22 cellular contexts compared by ENCODE assay signal in the genomic region with DNA sequence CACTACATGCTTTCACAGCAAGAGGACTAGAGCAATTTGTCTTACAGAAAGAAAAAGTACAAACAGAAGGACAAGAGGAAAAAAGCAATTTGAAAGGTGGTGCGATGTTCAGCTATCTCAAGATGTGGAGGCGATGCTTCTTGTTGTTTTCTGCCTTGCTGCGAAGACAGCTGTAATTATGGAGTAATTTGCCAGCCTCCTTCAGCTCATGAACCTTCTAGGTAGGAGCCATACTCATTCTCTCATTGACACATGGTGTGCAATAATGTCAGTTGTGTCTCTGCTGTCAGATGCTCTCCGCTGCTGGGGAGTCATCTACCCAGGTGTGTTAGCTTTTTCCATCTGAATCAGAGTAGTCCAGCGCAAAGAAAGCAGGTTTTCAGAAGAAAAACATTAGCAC.
"Had no signal": no experiment of that assay in that cellular context is flagged by ENCODE, and none has a peak within 500 bp of the region (broad histone marks: within the 10 kb centered on the region; RNA-seq: fewer than 3 reads in every experiment).

No MANE protein-coding gene starts in this region.

- DNase-seq: colonic mucosa; cortex of kidney; effector CD8-positive, alpha-beta T cell; effector memory CD8-positive, alpha-beta T cell; endodermal cell; erythroblast; esophagus squamous epithelium; foreskin fibroblast; foreskin melanocyte; gastrocnemius medialis; glutamatergic neuron; head of caudate nucleus; heart right ventricle; hippocampal formation; left cardiac atrium; left lung; left ventricle myocardium superior; lower lobe of right lung; mesenchymal stem cell; mucosa of descending colon had no signal

- H3K36me3 ChIP-seq: colonic mucosa, esophagus squamous epithelium, gastrocnemius medialis, heart right ventricle, left lung, lower lobe of right lung had no signal

- H3K4me1 ChIP-seq: colonic mucosa, gastrocnemius medialis, left lung, lower lobe of right lung had no signal

- H3K27ac ChIP-seq: colonic mucosa, epithelial cell of prostate, esophagus squamous epithelium, gastrocnemius medialis, heart right ventricle, left lung, lower lobe of right lung had no signal

- H3K9me3 ChIP-seq: colonic mucosa, esophagus squamous epithelium, gastrocnemius medialis, heart right ventricle, left lung, lower lobe of right lung, mucosa of descending colon had no signal

- H3K27me3 ChIP-seq: colonic mucosa, esophagus squamous epithelium, gastrocnemius medialis, heart right ventricle, left lung had no signal

- H3K4me3 ChIP-seq: colonic mucosa, esophagus squamous epithelium, gastrocnemius medialis, heart right ventricle, left lung, lower lobe of right lung, mucosa of descending colon had no signal

- ATAC-seq: effector memory CD8-positive, alpha-beta T cell; esophagus mucosa; gastrocnemius medialis; heart right ventricle; left cardiac atrium; left lung; left ventricle myocardium superior; lower lobe of right lung; mucosa of descending colon had no signal
